8 cellular contexts compared by ENCODE assay signal in the genomic region with DNA sequence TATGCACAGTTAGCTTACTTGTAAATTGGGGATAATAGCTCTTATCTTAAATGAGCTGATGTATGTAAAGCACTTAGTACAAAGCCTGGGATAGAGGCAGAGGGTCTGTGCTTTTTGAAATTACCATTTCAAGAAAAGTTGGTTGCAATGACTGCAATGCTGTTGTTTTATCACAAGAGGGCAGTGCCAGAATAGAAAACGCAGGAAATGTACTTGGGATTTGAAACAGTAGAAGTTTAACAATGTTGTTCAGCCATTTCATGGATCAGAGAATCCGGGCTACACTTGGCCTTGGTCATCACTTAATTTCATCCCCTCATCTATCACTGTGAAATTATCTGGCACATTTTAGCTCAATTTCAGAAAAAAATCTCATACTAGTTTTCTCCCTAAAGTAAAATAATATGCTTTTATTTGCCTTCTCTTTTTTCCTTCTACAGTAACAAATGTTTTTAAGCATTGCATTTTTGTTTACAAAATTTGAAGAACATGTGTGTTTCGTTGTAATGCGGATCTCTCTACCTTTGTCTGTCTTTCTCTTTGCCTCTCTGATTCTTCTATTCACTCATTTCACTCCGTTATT.
DNase-seq lines count a peak whose midpoint lies in the region; ATAC-seq and TF ChIP-seq lines count a peak whose summit lies in the region.

No MANE protein-coding gene starts in this region.

- TF ChIP-seq POLR2A in adrenal gland (IDR thresholded peaks at IDR 0.05) = no peak

- BruUV-seq in A673 (replicated peaks; lab: Mats Ljungman, UMichigan) = no TSS peak

- no peaks in the 10 kb centered on the region for H3K27me3 ChIP-seq in A673 (replicated peaks; ENCODE audit: insufficient read depth, low read depth, low read length, poor library complexity)
- H3K27me3 ChIP-seq in adrenal gland = no peaks in the 10 kb centered on the region
- no peaks in the 10 kb centered on the region for H3K27me3 ChIP-seq in right atrium auricular region

- POLR2A ChIA-PET in A673 (lab: Charles Lee; ENCODE audit: low non-redundant PET) = no interaction called here

- no peak overlapping the region for H3K27ac Mint-ChIP-seq in T-helper 17 cell

- H3K4me3 Mint-ChIP-seq in T-helper 17 cell = no peak overlapping the region

- H3K36me3 ChIP-seq in A673 (ENCODE audit: insufficient read depth, low read length, poor library complexity, severe bottlenecking) = no peaks in the 10 kb centered on the region
- no peaks in the 10 kb centered on the region for H3K36me3 ChIP-seq in adrenal gland (replicated peaks in 1 of 2)
- no peaks in the 10 kb centered on the region for H3K36me3 ChIP-seq in right atrium auricular region

- peak; percentile 88 for TF ChIP-seq CTCF in A673 (conservative IDR thresholded peaks at IDR 0.05; ENCODE audit: low read depth, low read length)
- peak; percentile 69; the same call in 1 of the 2 replicates for TF ChIP-seq CTCF in GM12875 (IDR thresholded peaks at IDR 0.05; ENCODE audit: borderline replicate concordance, insufficient read depth, low read depth, low read length)
- TF ChIP-seq CTCF in adrenal gland (IDR thresholded peaks at IDR 0.05) = peak; percentile 76 to 92 (median 85)
- TF ChIP-seq CTCF in right atrium auricular region (IDR thresholded peaks at IDR 0.05) = peak; percentile 78 to 90

- intact Hi-C loops in A673 (cut with micrococcal nuclease; ENCODE audit: unreplicated experiment) = loop anchor here (2.0 to 10.0 kb wide), 3 partner anchors 126 to 408 kb away; no protein-coding TSS in a partner anchor
- intact Hi-C loops in adrenal gland (cut with DNase I) = loop anchor here (5.0 to 10.0 kb wide), 3 partner anchors 218 to 408 kb away; no protein-coding TSS in a partner anchor

- 28 to 36% (median 32%) methylated on average over 5 of the region's 5 CpGs for WGBS in adrenal gland, 4 donors

- H3K4me3 ChIP-seq in A673 (ENCODE audit: low read depth, low read length, poor library complexity, severe bottlenecking) (no peak overlapping the region), GM12875 (ENCODE audit: low read depth, low read length) (no peak overlapping the region), adrenal gland (no peak overlapping the region), right atrium auricular region (no peak overlapping the region)

- DNase-seq in A673 (ENCODE audit: low spot score) (peak; percentile 62), NCI-H2196 (lab: John Stamatoyannopoulos, UW; ENCODE audit: unreplicated experiment) (peak; percentile 45), adrenal gland (peak in 2 of 7 donors; percentile 31 to 35), right atrium auricular region (ENCODE audit: low spot score) (no peak), smooth muscle cell of the brain vasculature (ENCODE audit: low read depth, low spot score) (peak; percentile 28), NCI-H1048 (lab: John Stamatoyannopoulos, UW) (no peak), T-helper 17 cell (no peak)

- no peaks in the 10 kb centered on the region for H3K36me3 Mint-ChIP-seq in T-helper 17 cell (ENCODE audit: low read depth)

- no peak overlapping the region for H3K27ac ChIP-seq in A673 (ENCODE audit: low read depth, low read length, poor library complexity, severe bottlenecking)
- H3K27ac ChIP-seq in adrenal gland = no peak overlapping the region
- no peak overlapping the region for H3K27ac ChIP-seq in right atrium auricular region

- H3K27me3 Mint-ChIP-seq in T-helper 17 cell = peaks cover 26% of the 10 kb centered on the region

- peaks cover 3% of the 10 kb centered on the region for H3K4me1 Mint-ChIP-seq in T-helper 17 cell

- CTCF ChIA-PET in A673 (lab: Charles Lee) = interaction anchor here (0.8 kb wide), 1 partner anchor 125 kb away, joined by 3 read pairs; no protein-coding TSS in a partner anchor

- H3K4me1 ChIP-seq in A673 (ENCODE audit: insufficient read depth, low read length, poor library complexity, severe bottlenecking) (no peaks in the 10 kb centered on the region), adrenal gland (replicated peaks in 1 of 2) (no peaks in the 10 kb centered on the region), right atrium auricular region (no peaks in the 10 kb centered on the region)

- H3K9me3 ChIP-seq in A673 (ENCODE audit: low read depth, low read length, poor library complexity, severe bottlenecking) (no peaks in the 10 kb centered on the region), adrenal gland (replicated peaks in 1 of 3) (no peaks in the 10 kb centered on the region), right atrium auricular region (no peaks in the 10 kb centered on the region), T-helper 17 cell (ENCODE audit: control insufficient read depth, low read length, poor library complexity, severe bottlenecking) (no peaks in the 10 kb centered on the region)

- ATAC-seq in T-helper 17 cell = no peak

Comparison
In these comparisons a context has a peak if more than half of its experiments do, and no peak if none do; other contexts are left out.
1. DNase-seq: peak in A673 (single experiment), NCI-H2196 (single experiment) and smooth muscle cell of the brain vasculature (single experiment); none in right atrium auricular region (single experiment), NCI-H1048 (single experiment) and T-helper 17 cell (0 of 3).
2. Peak in every context shown above with its lines, with median percentiles within 50 percentile points of each other: CTCF ChIP-seq.